ENCODE assay signal across 9 cellular contexts in genomic region chr5:160092960-160093701, GRCh38.
DNase-seq lines count a peak whose midpoint lies in the region; ATAC-seq lines count a peak whose summit lies in the region.
"Had no signal": no experiment of that assay in that cellular context is flagged by ENCODE, and none has a peak within 500 bp of the region (broad histone marks: within the 10 kb centered on the region; RNA-seq: fewer than 3 reads in every experiment).

No MANE protein-coding gene starts in this region.

- intact Hi-C loops in dendritic cell treated with granulocyte-macrophage colony-stimulating factor and Interleukin-4, amounts not matched to agents 40 ng/mL and 50 ng/mL, for 4 days (cut with micrococcal nuclease), result no loop called here

- DNase-seq in NOMO-1 (lab: John Stamatoyannopoulos, UW; ENCODE audit: unreplicated experiment in 2 of 2) (peak; percentile 5 to 41), NOMO-1 treated with dmso at 0.1 percent for 144 hours (lab: John Stamatoyannopoulos, UW; ENCODE audit: unreplicated experiment) (no peak), NCI-H1417 treated with DMSO at 0.1 percent for 48 hours (lab: John Stamatoyannopoulos, UW) (no peak), NCI-H446 (lab: John Stamatoyannopoulos, UW) (no peak), retina (no peak)
- DNase-seq: NCI-H1436 treated with DMSO at 0.1 percent for 48 hours had no signal

- peak overlapping the region; percentile 70 for H3K27ac Mint-ChIP-seq in dendritic cell treated with granulocyte-macrophage colony-stimulating factor and Interleukin-4, amounts not matched to agents 40 ng/mL and 50 ng/mL, for 4 days

- H3K9me3 Mint-ChIP-seq in dendritic cell treated with granulocyte-macrophage colony-stimulating factor and Interleukin-4, amounts not matched to agents 40 ng/mL and 50 ng/mL, for 4 days, result no peaks in the 10 kb centered on the region

- ATAC-seq in GM21360 (IDR thresholded peaks at IDR 0.05; ENCODE audit: unreplicated experiment) (peak; percentile 62), HG03095 (IDR thresholded peaks at IDR 0.05; ENCODE audit: unreplicated experiment) (peak; percentile 77)

- peaks cover 61% of the 10 kb centered on the region for H3K4me1 Mint-ChIP-seq in dendritic cell treated with granulocyte-macrophage colony-stimulating factor and Interleukin-4, amounts not matched to agents 40 ng/mL and 50 ng/mL, for 4 days (ENCODE audit: low read depth)

- H3K4me3 Mint-ChIP-seq in dendritic cell treated with granulocyte-macrophage colony-stimulating factor and Interleukin-4, amounts not matched to agents 40 ng/mL and 50 ng/mL, for 4 days, result no peak overlapping the region

- peaks cover 28% of the 10 kb centered on the region for H3K36me3 Mint-ChIP-seq in dendritic cell treated with granulocyte-macrophage colony-stimulating factor and Interleukin-4, amounts not matched to agents 40 ng/mL and 50 ng/mL, for 4 days (ENCODE audit: low read depth)

- no peaks in the 10 kb centered on the region for H3K27me3 Mint-ChIP-seq in dendritic cell treated with granulocyte-macrophage colony-stimulating factor and Interleukin-4, amounts not matched to agents 40 ng/mL and 50 ng/mL, for 4 days

Comparison
In these comparisons a context has a peak if more than half of its experiments do, and no peak if none do; other contexts are left out.
1. DNase-seq: peak in NOMO-1 (2 of 2); none in NOMO-1 treated with dmso at 0.1 percent for 144 hours (single experiment), NCI-H1417 treated with DMSO at 0.1 percent for 48 hours (single experiment), NCI-H446 (0 of 2) and retina (single experiment).